ENCODE assay signal across 1 cellular context in genomic region chr10:70679498-70679897, GRCh38.
TF ChIP-seq lines count a peak whose summit lies in the region.

No MANE protein-coding gene starts in this region.

TF ChIP-seq in SK-N-SH, 30 proteins besides CTCF, POLR2A, EP300 and RAD21 (continued from another document):
- TF ChIP-seq USF2 (IDR thresholded peaks at IDR 0.05; ENCODE audit: borderline replicate concordance, low read depth, low read length) (no peak), FOXJ3 (CRISPR knock-in tag; IDR thresholded peaks at IDR 0.05) (0 out of 2 replicates have a peak, but pooled peaks have one; percentile 66), CHD2 (IDR thresholded peaks at IDR 0.05; ENCODE audit: low read length, partially characterized antibody) (peak; percentile 43), POLR2AphosphoS5 (IDR thresholded peaks at IDR 0.05; ENCODE audit: low read depth, low read length) (no peak), JUND (IDR thresholded peaks at IDR 0.05) (no peak), REST (IDR thresholded peaks at IDR 0.05; ENCODE audit: low read depth, low read length) (no peak), RFX5 (IDR thresholded peaks at IDR 0.05; ENCODE audit: low read length) (no peak), GATA2 (CRISPR knock-in tag; IDR thresholded peaks at IDR 0.05) (0 out of 2 replicates have a peak, but pooled peaks have one; percentile 9), RXRA (IDR thresholded peaks at IDR 0.05; ENCODE audit: borderline replicate concordance, low read depth) (no peak), FOXM1 (IDR thresholded peaks at IDR 0.05; ENCODE audit: low read depth) (no peak), EZH2phosphoT487 (IDR thresholded peaks at IDR 0.05; ENCODE audit: borderline replicate concordance, low read depth) (no peak), PBX3 (IDR thresholded peaks at IDR 0.05) (0 out of 2 replicates have a peak, but pooled peaks have one; percentile 21), RCOR1 (IDR thresholded peaks at IDR 0.05; ENCODE audit: low read length) (peak; percentile 8; the same call in 1 of the 2 replicates)
